18 cellular contexts compared by ENCODE assay signal in genomic region chr22:44680058-44680457, GRCh38. TPM values are rescaled to one million over a fixed set of nuclear protein-coding genes. Genes with fewer than 3 reads are reported as not detected.
DNase-seq lines count a peak whose midpoint lies in the region; ATAC-seq, FAIRE-seq and TF ChIP-seq lines count a peak whose summit lies in the region.
"Had no signal": no experiment of that assay in that cellular context is flagged by ENCODE, and none has a peak within 500 bp of the region (broad histone marks: within the 10 kb centered on the region; RNA-seq: fewer than 3 reads in every experiment).

No MANE protein-coding gene starts in this region.

- H3K9me3 ChIP-seq in DND-41 (ENCODE audit: insufficient read depth, low read length, severe bottlenecking) (no peaks in the 10 kb centered on the region), H1 (ENCODE audit: insufficient read depth in 2 of 2, low read depth in 1 of 2, low read length in 1 of 2) (no peaks in the 10 kb centered on the region), prostate gland (no peaks in the 10 kb centered on the region)

- H2BK20ac ChIP-seq in H1 (ENCODE audit: low read length) = no peak overlapping the region

- H3K14ac ChIP-seq in H1 (ENCODE audit: insufficient read length) = no peak overlapping the region

- H3K36me3 Mint-ChIP-seq in T-helper 1 cell treated with Interleukin-12 subunit alpha and Interleukin-12 subunit beta and Interleukin-4 antibody, amounts not matched to agents 30 μg/mL and 1 μg/mL, for 36 hours (ENCODE audit: low read depth) = no peaks in the 10 kb centered on the region

- H3K4me1 ChIP-seq in DND-41 (ENCODE audit: insufficient read depth, low read length) = 0 out of 2 replicates have a peak, but pooled peaks cover 2% of the 10 kb centered on the region
- H3K4me1 ChIP-seq in H1 (replicated peaks in 1 of 4; ENCODE audit: control insufficient read depth in 3 of 4, insufficient read depth in 4 of 4, low read length in 3 of 4) = peaks cover 0 to 16% (median 10%) of the 10 kb centered on the region in 4 experiments; a peak in 5 of 7 replicates
- H3K4me1 ChIP-seq in prostate gland (replicated peaks) = peaks cover 3% of the 10 kb centered on the region

- no peaks in the 10 kb centered on the region for H3K79me1 ChIP-seq in H1 (ENCODE audit: low read depth, low read length)

- TF ChIP-seq EP300 in H1 (IDR thresholded peaks at IDR 0.05; ENCODE audit: borderline replicate concordance in 1 of 2, low read depth in 2 of 2, low read length in 2 of 2) = no peak

- CTCF ChIA-PET in H1 (lab: Charles Lee; ENCODE audit: partially characterized antibody) = interaction anchor here (0.6 to 3.7 kb wide), 7 partner anchors 10 to 1241 kb away, joined by 3 to 24 read pairs (median 4); no protein-coding TSS in a partner anchor

- H3K4me2 ChIP-seq in DND-41 (ENCODE audit: insufficient read depth, low read length) (no peak overlapping the region), H1 (ENCODE audit: insufficient read depth in 1 of 2, low read depth in 2 of 2, low read length in 2 of 2) (no peak overlapping the region)

- H4K20me1 ChIP-seq in DND-41 (ENCODE audit: insufficient read depth, low read length) (peaks cover 3% of the 10 kb centered on the region; the same call in 1 of the 2 replicates), H1 (replicated peaks in 1 of 2; ENCODE audit: control insufficient read depth in 1 of 2, insufficient read depth in 2 of 2, low read length in 2 of 2) (no peaks in the 10 kb centered on the region)

- 80% methylated on average over 4 of the region's 5 CpGs; no CpG with 5 or more reads in 1 of the 2 experiments for WGBS in H1 (ENCODE audit: extremely low coverage in 1 of 2, insufficient coverage in 1 of 2, insufficient read length in 1 of 2, insufficient replicate concordance in 2 of 2, low coverage in 1 of 2, low lambda C conversion rate in 2 of 2, missing lambda C conversion rate in 1 of 2), 2 experiments
- 67% methylated on average over 5 of the region's 5 CpGs for WGBS in prostate gland

- no peak overlapping the region for H2BK12ac ChIP-seq in H1 (ENCODE audit: low read depth, low read length)

- DNase-seq in T-helper 1 cell (no peak), DND-41 (peak; percentile 46), H1 (ENCODE audit: low read depth in 1 of 2, low spot score in 2 of 2) (no peak), cortex of kidney (lab: John Stamatoyannopoulos, UW) (no peak), prostate gland (ENCODE audit: low spot score) (no peak)
- no peak for DNase-seq in stimulated activated naive CD4-positive, alpha-beta T cell (lab: John Stamatoyannopoulos, UW)
- DNase-seq: AML-193, C1 segment of cervical spinal cord, COR-L47, GF-D8, HCEC 1CT, KBM-7 had no signal

- H3K36me3 ChIP-seq in DND-41 (ENCODE audit: insufficient read depth, low read length) (no peaks in the 10 kb centered on the region), H1 (ENCODE audit: control insufficient read depth in 2 of 4, insufficient read depth in 4 of 4, low read length in 3 of 4) (no peaks in the 10 kb centered on the region), prostate gland (no peaks in the 10 kb centered on the region)

- no peak overlapping the region for H3K23ac ChIP-seq in H1 (ENCODE audit: insufficient read length)

- FAIRE-seq in H1 (lab: Jason Lieb, UNC) = no peak
- FAIRE-seq: D721Med, GM19239 had no signal

- H3K79me2 ChIP-seq in DND-41 (ENCODE audit: insufficient read depth, low read length) = no peaks in the 10 kb centered on the region
- H3K79me2 ChIP-seq in H1 (ENCODE audit: control insufficient read depth in 1 of 2, insufficient read depth in 2 of 2, low read length in 2 of 2) = no peaks in the 10 kb centered on the region

- H3K18ac ChIP-seq in H1 (ENCODE audit: extremely low read depth, low read length) = no peak overlapping the region

- H2AK5ac ChIP-seq in H1 (ENCODE audit: low read depth, low read length) = no peak overlapping the region

- peak overlapping the region; percentile 31 for H3K27ac Mint-ChIP-seq in T-helper 1 cell treated with Interleukin-12 subunit alpha and Interleukin-12 subunit beta and Interleukin-4 antibody, amounts not matched to agents 30 μg/mL and 1 μg/mL, for 36 hours
- H3K27ac Mint-ChIP-seq: CD8-positive, alpha-beta T cell had no signal

- peaks cover 40% of the 10 kb centered on the region for H3K4me1 Mint-ChIP-seq in T-helper 1 cell treated with Interleukin-12 subunit alpha and Interleukin-12 subunit beta and Interleukin-4 antibody, amounts not matched to agents 30 μg/mL and 1 μg/mL, for 36 hours (ENCODE audit: low read depth)

- no peaks in the 10 kb centered on the region for H3K23me2 ChIP-seq in H1 (ENCODE audit: low read depth, low read length)

- H3K9me3 Mint-ChIP-seq in T-helper 1 cell treated with Interleukin-12 subunit alpha and Interleukin-12 subunit beta and Interleukin-4 antibody, amounts not matched to agents 30 μg/mL and 1 μg/mL, for 36 hours = no peaks in the 10 kb centered on the region
- H3K9me3 Mint-ChIP-seq: CD8-positive, alpha-beta T cell had no signal

- H2BK15ac ChIP-seq in H1 (ENCODE audit: low read length) = peak overlapping the region; percentile 99; the same call in 1 of the 2 replicates

- H3K27ac ChIP-seq in DND-41 (ENCODE audit: low read length) (no peak overlapping the region), H1 (ENCODE audit: low read depth, low read length) (no peak overlapping the region), prostate gland (no peak overlapping the region)
- H3K27ac ChIP-seq: 22Rv1, HL-60 had no signal

- H4K8ac ChIP-seq in H1 (ENCODE audit: extremely low read depth, insufficient read depth, low read length) = no peak overlapping the region; the same call in 1 of the 2 replicates

- H3K56ac ChIP-seq in H1 (replicated peaks; ENCODE audit: insufficient read length, low read depth, low read length) = no peak overlapping the region

- H3K4me3 Mint-ChIP-seq in T-helper 1 cell treated with Interleukin-12 subunit alpha and Interleukin-12 subunit beta and Interleukin-4 antibody, amounts not matched to agents 30 μg/mL and 1 μg/mL, for 36 hours = no peak overlapping the region
- H3K4me3 Mint-ChIP-seq: CD8-positive, alpha-beta T cell had no signal

- H2AFZ ChIP-seq in DND-41 (ENCODE audit: low read depth, low read length) (no peak overlapping the region), H1 (ENCODE audit: low read length) (no peak overlapping the region)

- H3K9ac ChIP-seq in DND-41 (ENCODE audit: low read depth, low read length) (no peak overlapping the region), H1 (replicated peaks in 1 of 4; ENCODE audit: extremely low read depth in 1 of 4, low read depth in 3 of 4, low read length in 3 of 4) (no peak overlapping the region)

- peaks cover 6% of the 10 kb centered on the region for H3K27me3 Mint-ChIP-seq in T-helper 1 cell treated with Interleukin-12 subunit alpha and Interleukin-12 subunit beta and Interleukin-4 antibody, amounts not matched to agents 30 μg/mL and 1 μg/mL, for 36 hours (ENCODE audit: low read depth)

- ATAC-seq in DND-41 (ENCODE audit: insufficient read depth, low read depth) = no peak
- ATAC-seq: CD8-positive, alpha-beta T cell had no signal

- no peak for TF ChIP-seq RAD21 in H1 (IDR thresholded peaks at IDR 0.05 in 1 of 2, conservative IDR thresholded peaks at IDR 0.05 in 1 of 2; ENCODE audit: low read depth in 2 of 2, low read length in 2 of 2)

- no peak overlapping the region for H3K4me3 ChIP-seq in DND-41 (ENCODE audit: low read depth in 1 of 2, low read length in 2 of 2)
- no peak overlapping the region for H3K4me3 ChIP-seq in H1 (ENCODE audit: extremely low read depth in 1 of 4, insufficient read depth in 2 of 4, low read depth in 3 of 4, low read length in 4 of 4)
- H3K4me3 ChIP-seq in prostate gland = no peak overlapping the region

- H3K27me3 ChIP-seq in DND-41 (ENCODE audit: insufficient read depth, low read length, poor library complexity) = no peaks in the 10 kb centered on the region
- H3K27me3 ChIP-seq in H1 (replicated peaks in 1 of 4; ENCODE audit: control insufficient read depth in 3 of 4, extremely low read depth in 1 of 4, insufficient read depth in 3 of 4, low read length in 3 of 4) = no peaks in the 10 kb centered on the region
- no peaks in the 10 kb centered on the region for H3K27me3 ChIP-seq in prostate gland (replicated peaks; ENCODE audit: insufficient read depth)

- H2BK120ac ChIP-seq in H1 (replicated peaks; ENCODE audit: low read depth, low read length) = no peak overlapping the region

- TF ChIP-seq POLR2A in H1 (IDR thresholded peaks at IDR 0.05; ENCODE audit: control extremely low read depth in 1 of 2, low read depth in 2 of 2, low read length in 2 of 2) (no peak), prostate gland (IDR thresholded peaks at IDR 0.05) (no peak)

- TF ChIP-seq CTCF in DND-41 (IDR thresholded peaks at IDR 0.05; ENCODE audit: borderline replicate concordance, extremely low read depth, low read length, poor library complexity, severe bottlenecking) (no peak), H1 (IDR thresholded peaks at IDR 0.05; ENCODE audit: control extremely low read depth in 1 of 3, insufficient read depth in 1 of 3, low read depth in 1 of 3, low read length in 3 of 3) (no peak), prostate gland (IDR thresholded peaks at IDR 0.05) (no peak)

- POLR2A ChIA-PET in H1 (lab: Charles Lee; ENCODE audit: partially characterized antibody) = no interaction called here

- no peak overlapping the region for H3K4ac ChIP-seq in H1 (replicated peaks; ENCODE audit: insufficient read length, low read depth, low read length)

- intact Hi-C loops in prostate gland (cut with DNase I) = no loop called here

- H4K91ac ChIP-seq in H1 (replicated peaks; ENCODE audit: insufficient read length, low read length) = no peak overlapping the region

- H4K5ac ChIP-seq in H1 (ENCODE audit: insufficient read length, low read depth, low read length) = no peak overlapping the region

- H2BK5ac ChIP-seq in H1 (ENCODE audit: low read depth, low read length) = no peak overlapping the region

TF ChIP-seq in H1, 55 proteins besides CTCF, POLR2A, EP300 and RAD21 (continues in another document):
- TF ChIP-seq CHD2 (IDR thresholded peaks at IDR 0.05; ENCODE audit: low read length) = no peak

RNA-seq across cellular contexts. Expression of gene PRR5, which starts 21.9 kb away (rescaled TPM):
- total RNA-seq in H1 (2021; fragmentation: NEBNext Ultra II Directional; extraction: Animal tissue kit (Norgen Biotek cat#: 25700)) = 15.7 and 16.5 TPM in 2 replicates
- polyA plus RNA-seq in H1 (2011; rRNA removed) = 25.7 and 36.1 TPM in 2 replicates
- 21.7 TPM for polyA plus RNA-seq in H1 (2011; cell fraction: cytosol; rRNA removed)
- polyA plus RNA-seq in H1 (2011; cell fraction: nucleus; rRNA removed) = 26.9 TPM
- polyA plus RNA-seq in H1 (2012, experiment 1 of 2) = 13.6 to 16.9 TPM (median 16.1 TPM) in 4 replicates
- 15.9 TPM for polyA plus RNA-seq in H1 (2012, experiment 2 of 2)
- 8.9 TPM for polyA plus RNA-seq in H1 (2013, experiment 1 of 2)
- 9.8 TPM for polyA plus RNA-seq in H1 (2013, experiment 2 of 2)
- 13.3 and 16.3 TPM in 2 replicates for polyA minus RNA-seq in H1 (2011; rRNA and poly(A)+ RNA removed)
- 15.0 TPM for polyA minus RNA-seq in H1 (2011; cell fraction: cytosol; rRNA and poly(A)+ RNA removed)
- polyA minus RNA-seq in H1 (2011; cell fraction: nucleus; rRNA and poly(A)+ RNA removed) = 17.1 TPM
- total RNA-seq in prostate gland = 10 to 100 TPM; 47.8 to 56.5 TPM
